In genomic region chr16:56211471-56211944, GRCh38 we compare ENCODE assay signal across 20 cellular contexts. TPM values are rescaled to one million over a fixed set of nuclear protein-coding genes. Genes with fewer than 3 reads are reported as not detected.
DNase-seq lines count a peak whose midpoint lies in the region; ATAC-seq and TF ChIP-seq lines count a peak whose summit lies in the region.
"Had no signal": no experiment of that assay in that cellular context is flagged by ENCODE, and none has a peak within 500 bp of the region (broad histone marks: within the 10 kb centered on the region; RNA-seq: fewer than 3 reads in every experiment).

No MANE protein-coding gene starts in this region.

- POLR2A ChIA-PET in HEK293T (lab: Yijun Ruan, JAX): no interaction called here

- no peaks in the 10 kb centered on the region for H3K36me3 ChIP-seq in endodermal cell (ENCODE audit: control insufficient read depth, insufficient read depth, low read length)
- no peaks in the 10 kb centered on the region for H3K36me3 ChIP-seq in mucosa of rectum (ENCODE audit: control insufficient read depth in 2 of 2, insufficient read depth in 2 of 2, low read length in 2 of 2)
- H3K36me3 ChIP-seq: adrenal gland, thoracic aorta had no signal

- H3K4me3 ChIP-seq in endodermal cell (ENCODE audit: low read length): no peak overlapping the region
- H3K4me3 ChIP-seq in mucosa of rectum (ENCODE audit: low read length in 2 of 2): no peak overlapping the region
- H3K4me3 ChIP-seq: A549, adrenal gland, PC-9, skin epidermis, thoracic aorta had no signal

- no peaks in the 10 kb centered on the region for H3K27me3 Mint-ChIP-seq in endodermal cell (ENCODE audit: insufficient read depth)
- H3K27me3 Mint-ChIP-seq in natural killer cell treated with Interleukin-12 subunit alpha and Interleukin-12 subunit beta and Interleukin-15 and Interleukin-18, amount 100 ng/mL, for 72 hours: peaks cover 29 to 30% of the 10 kb centered on the region in 2 donors

- no peak overlapping the region for H3K9ac ChIP-seq in endodermal cell (ENCODE audit: extremely low read depth, low read length, poor library complexity, severe bottlenecking)
- H3K9ac ChIP-seq in mucosa of rectum (ENCODE audit: low read depth in 1 of 2, low read length in 2 of 2): no peak overlapping the region

- H3K4me3 Mint-ChIP-seq in endodermal cell: no peak overlapping the region
- H3K4me3 Mint-ChIP-seq in natural killer cell treated with Interleukin-12 subunit alpha and Interleukin-12 subunit beta and Interleukin-15 and Interleukin-18, amount 100 ng/mL, for 72 hours: no peak overlapping the region
- H3K4me3 Mint-ChIP-seq: activated CD4-positive, alpha-beta T cell treated with anti-CD3 and anti-CD28 coated beads for 36 hours; naive thymus-derived CD8-positive, alpha-beta T cell had no signal

- H3K4me1 ChIP-seq in endodermal cell (ENCODE audit: control insufficient read depth, insufficient read depth, low read length) (no peaks in the 10 kb centered on the region), mucosa of rectum (ENCODE audit: control insufficient read depth in 2 of 2, insufficient read depth in 2 of 2, low read length in 2 of 2) (no peaks in the 10 kb centered on the region)
- H3K4me1 ChIP-seq: A549, adrenal gland had no signal

- H3K27me3 ChIP-seq in endodermal cell (ENCODE audit: control insufficient read depth, insufficient read depth, low read length, poor library complexity, severe bottlenecking) (no peaks in the 10 kb centered on the region), mucosa of rectum (ENCODE audit: control insufficient read depth in 2 of 2, insufficient read depth in 2 of 2, low read length in 2 of 2) (no peaks in the 10 kb centered on the region)
- H3K27me3 ChIP-seq: adrenal gland had no signal

- DNase-seq in NCI-H510A treated with DMSO at 0.1 percent for 48 hours (lab: John Stamatoyannopoulos, UW) (peak; percentile 15), NCI-H510A (lab: John Stamatoyannopoulos, UW) (no peak), endodermal cell (no peak), ureter (ENCODE audit: low spot score) (peak; percentile 55), HEK293T (ENCODE audit: extremely low spot score) (no peak)
- DNase-seq in natural killer cell treated with Interleukin-12 subunit alpha and Interleukin-12 subunit beta and Interleukin-15 and Interleukin-18, amount 100 ng/mL, for 72 hours (ENCODE audit: low spot score): no peak
- DNase-seq: activated CD4-positive, alpha-beta T cell treated with anti-CD3 and anti-CD28 coated beads for 36 hours; activated T-cell treated with anti-CD3 and anti-CD28 coated beads, Interleukin-2, amount 50 U/mL, for 1 hour; adrenal gland; COR-L47; naive thymus-derived CD8-positive, alpha-beta T cell; NCI-H1092; NCI-H345; PC-9; T-helper 2 cell had no signal

- TF ChIP-seq CTCF in endodermal cell (conservative IDR thresholded peaks at IDR 0.05): no peak

- 86 to 100% methylated on average over 2 to 7 of the region's 7 CpGs for WGBS in endodermal cell (ENCODE audit: insufficient coverage in 1 of 2, insufficient read length in 1 of 2), 2 experiments

- no peaks in the 10 kb centered on the region for H3K9me3 Mint-ChIP-seq in endodermal cell
- no peaks in the 10 kb centered on the region for H3K9me3 Mint-ChIP-seq in natural killer cell treated with Interleukin-12 subunit alpha and Interleukin-12 subunit beta and Interleukin-15 and Interleukin-18, amount 100 ng/mL, for 72 hours
- H3K9me3 Mint-ChIP-seq: naive thymus-derived CD8-positive, alpha-beta T cell had no signal

- peaks cover 4% of the 10 kb centered on the region for H3K4me1 Mint-ChIP-seq in endodermal cell
- no peaks in the 10 kb centered on the region for H3K4me1 Mint-ChIP-seq in natural killer cell treated with Interleukin-12 subunit alpha and Interleukin-12 subunit beta and Interleukin-15 and Interleukin-18, amount 100 ng/mL, for 72 hours (ENCODE audit: low read depth in 2 of 2)
- H3K4me1 Mint-ChIP-seq: activated CD4-positive, alpha-beta T cell treated with anti-CD3 and anti-CD28 coated beads for 36 hours; naive thymus-derived CD8-positive, alpha-beta T cell had no signal

- H3K9me3 ChIP-seq in endodermal cell (ENCODE audit: control insufficient read depth, low read length) (no peaks in the 10 kb centered on the region), mucosa of rectum (ENCODE audit: control insufficient read depth in 2 of 2, low read length in 2 of 2) (no peaks in the 10 kb centered on the region)
- H3K9me3 ChIP-seq: A549, adrenal gland, thoracic aorta had no signal

- no peak overlapping the region for H3K27ac Mint-ChIP-seq in endodermal cell
- H3K27ac Mint-ChIP-seq in natural killer cell treated with Interleukin-12 subunit alpha and Interleukin-12 subunit beta and Interleukin-15 and Interleukin-18, amount 100 ng/mL, for 72 hours: no peak overlapping the region
- H3K27ac Mint-ChIP-seq: activated CD4-positive, alpha-beta T cell treated with anti-CD3 and anti-CD28 coated beads for 36 hours; naive thymus-derived CD8-positive, alpha-beta T cell had no signal

- ATAC-seq in HG03442 (IDR thresholded peaks at IDR 0.05; ENCODE audit: unreplicated experiment): no peak
- no peak for ATAC-seq in natural killer cell treated with Interleukin-12 subunit alpha and Interleukin-12 subunit beta and Interleukin-15 and Interleukin-18, amount 100 ng/mL, for 72 hours
- ATAC-seq: A549; activated CD4-positive, alpha-beta T cell treated with anti-CD3 and anti-CD28 coated beads for 36 hours; naive thymus-derived CD8-positive, alpha-beta T cell had no signal

- CTCF ChIA-PET in HEK293T (lab: Yijun Ruan, JAX): no interaction called here

- peak overlapping the region; percentile 38 for H3K27ac ChIP-seq in endodermal cell (ENCODE audit: low read depth, low read length)
- peak overlapping the region; percentile 40 to 64 for H3K27ac ChIP-seq in mucosa of rectum (ENCODE audit: low read depth in 2 of 2, low read length in 2 of 2)
- H3K27ac ChIP-seq: A549, PC-9, thoracic aorta had no signal

- no peaks in the 10 kb centered on the region for H3K36me3 Mint-ChIP-seq in endodermal cell (ENCODE audit: low read depth)
- no peaks in the 10 kb centered on the region for H3K36me3 Mint-ChIP-seq in natural killer cell treated with Interleukin-12 subunit alpha and Interleukin-12 subunit beta and Interleukin-15 and Interleukin-18, amount 100 ng/mL, for 72 hours
- H3K36me3 Mint-ChIP-seq: naive thymus-derived CD8-positive, alpha-beta T cell had no signal

TF ChIP-seq in HEK293T, 16 proteins besides CTCF, POLR2A, EP300 and RAD21:
- TF ChIP-seq L3MBTL2 (conservative IDR thresholded peaks at IDR 0.05) (no peak), BHLHE40 (IDR thresholded peaks at IDR 0.05; ENCODE audit: borderline replicate concordance) (no peak), NFRKB (IDR thresholded peaks at IDR 0.05) (no peak), HDGF (IDR thresholded peaks at IDR 0.05; ENCODE audit: borderline replicate concordance) (no peak), PKNOX1 (IDR thresholded peaks at IDR 0.05) (no peak), FOXA1 (IDR thresholded peaks at IDR 0.05) (no peak), SP1 (IDR thresholded peaks at IDR 0.05) (no peak), CTBP1 (IDR thresholded peaks at IDR 0.05; ENCODE audit: borderline replicate concordance) (no peak), SUZ12 (IDR thresholded peaks at IDR 0.05) (no peak), ZNF384 (IDR thresholded peaks at IDR 0.05) (no peak), ELF4 (IDR thresholded peaks at IDR 0.05) (no peak), FOXM1 (IDR thresholded peaks at IDR 0.05; ENCODE audit: borderline replicate concordance) (no peak), LEF1 (IDR thresholded peaks at IDR 0.05; ENCODE audit: borderline replicate concordance) (no peak), ARNT (IDR thresholded peaks at IDR 0.05) (no peak), FOXK2 (IDR thresholded peaks at IDR 0.05) (no peak), TARDBP (IDR thresholded peaks at IDR 0.05) (no peak)

RNA-seq across cellular contexts. Expression of gene GNAO1, which starts 20.2 kb away (rescaled TPM):
- total RNA-seq in endodermal cell (1 to 10 TPM; 2.7 to 7.1 TPM), ureter (23.8 TPM)
- polyA plus RNA-seq in endodermal cell (2013, experiment 1 of 2): 7.8 TPM
- polyA plus RNA-seq in endodermal cell (2013, experiment 2 of 2): 6.5 TPM
- total RNA-seq in natural killer cell treated with Interleukin-12 subunit alpha and Interleukin-12 subunit beta and Interleukin-15 and Interleukin-18, amount 100 ng/mL, for 72 hours: 1 to 10 TPM in 1 of 2 donors, not detected in 1; 1.6 TPM

Comparison
In these comparisons a context has a peak if more than half of its experiments do, and no peak if none do; other contexts are left out.
1. DNase-seq: peak in NCI-H510A treated with DMSO at 0.1 percent for 48 hours (single experiment) and ureter (single experiment); none in NCI-H510A (single experiment), endodermal cell (single experiment), HEK293T (single experiment) and natural killer cell treated with Interleukin-12 subunit alpha and Interleukin-12 subunit beta and Interleukin-15 and Interleukin-18, amount 100 ng/mL, for 72 hours (single experiment).